8 cellular contexts compared by ENCODE assay signal in genomic region chr11:118531597-118532084, GRCh38. TPM values are rescaled to one million over a fixed set of nuclear protein-coding genes. Genes with fewer than 3 reads are reported as not detected.
A peak's percentile ranks its signal among the peaks of the same experiment; 100 is the strongest.
DNase-seq lines count a peak whose midpoint lies in the region; ATAC-seq and TF ChIP-seq lines count a peak whose summit lies in the region.

No MANE protein-coding gene starts in this region.

- H3K36me3 Mint-ChIP-seq in CD4-positive, CD25-positive, alpha-beta regulatory T cell, result peaks cover 6% of the 10 kb centered on the region

- H3K9ac ChIP-seq in OCI-LY3 (ENCODE audit: low read length), result peak overlapping the region; percentile 72; the same call in 1 of the 2 replicates

- TF ChIP-seq CTCF in OCI-LY3 (IDR thresholded peaks at IDR 0.05; ENCODE audit: low read depth, low read length), result no peak
- no peak for TF ChIP-seq CTCF in neutrophil (IDR thresholded peaks at IDR 0.05)

- no peaks in the 10 kb centered on the region for H3K79me2 ChIP-seq in OCI-LY3 (ENCODE audit: low read length)

- no peaks in the 10 kb centered on the region for H3K27me3 ChIP-seq in CD4-positive, CD25-positive, alpha-beta regulatory T cell (ENCODE audit: control insufficient read depth, insufficient read depth, low read length)
- H3K27me3 ChIP-seq in OCI-LY3 (ENCODE audit: low read depth, low read length) (no peaks in the 10 kb centered on the region), esophagus (ENCODE audit: control insufficient read depth in 1 of 2, insufficient read depth in 2 of 2, low read length in 2 of 2) (no peaks in the 10 kb centered on the region), neutrophil (peaks cover 39% of the 10 kb centered on the region)

- no peak overlapping the region for H3K27ac ChIP-seq in CD4-positive, CD25-positive, alpha-beta regulatory T cell (ENCODE audit: insufficient read depth, low read length, poor library complexity, severe bottlenecking)
- H3K27ac ChIP-seq in OCI-LY3 (ENCODE audit: low read length) (no peak overlapping the region), esophagus (ENCODE audit: low read depth in 2 of 2, low read length in 1 of 2) (peak overlapping the region in 1 of 2 donors; percentile 37), neutrophil (no peak overlapping the region)

- no peaks in the 10 kb centered on the region for H3K9me3 Mint-ChIP-seq in CD4-positive, CD25-positive, alpha-beta regulatory T cell

- H3K4me1 Mint-ChIP-seq in CD4-positive, CD25-positive, alpha-beta regulatory T cell, result peaks cover 8 to 44% (median 27%) of the 10 kb centered on the region in 4 donors

- peak overlapping the region in 2 of 3 donors; percentile 84 to 96 for H3K27ac Mint-ChIP-seq in CD4-positive, CD25-positive, alpha-beta regulatory T cell

- no peaks in the 10 kb centered on the region for H4K20me1 ChIP-seq in OCI-LY3 (ENCODE audit: insufficient read depth, low read length)

- no peaks in the 10 kb centered on the region for H3K9me3 ChIP-seq in CD4-positive, CD25-positive, alpha-beta regulatory T cell (ENCODE audit: control insufficient read depth in 2 of 2, low read length in 2 of 2)
- H3K9me3 ChIP-seq in OCI-LY3 (ENCODE audit: insufficient read depth, low read length), result no peaks in the 10 kb centered on the region
- H3K9me3 ChIP-seq in esophagus (ENCODE audit: control insufficient read depth in 2 of 2, insufficient read depth in 1 of 2, low read depth in 1 of 2, low read length in 1 of 2), result no peaks in the 10 kb centered on the region
- no peaks in the 10 kb centered on the region for H3K9me3 ChIP-seq in neutrophil

- H3K4me3 ChIP-seq in CD4-positive, CD25-positive, alpha-beta regulatory T cell (ENCODE audit: low read depth, low read length), result peak overlapping the region; percentile 75
- H3K4me3 ChIP-seq in OCI-LY3 (ENCODE audit: low read length), result peak overlapping the region; percentile 87
- H3K4me3 ChIP-seq in esophagus (ENCODE audit: low read depth in 1 of 2, low read length in 2 of 2), result peak overlapping the region; percentile 66 to 76
- H3K4me3 ChIP-seq in neutrophil (ENCODE audit: low read depth in 1 of 2, low read length in 1 of 2), result peak overlapping the region; percentile 56 to 63

- H3K27me3 Mint-ChIP-seq in CD4-positive, CD25-positive, alpha-beta regulatory T cell, result no peaks in the 10 kb centered on the region

- H3K4me1 ChIP-seq in CD4-positive, CD25-positive, alpha-beta regulatory T cell (ENCODE audit: control insufficient read depth, insufficient read depth, low read length, poor library complexity, severe bottlenecking), result peaks cover 26% of the 10 kb centered on the region
- H3K4me1 ChIP-seq in OCI-LY3 (ENCODE audit: low read length) (peaks cover 12% of the 10 kb centered on the region), esophagus (ENCODE audit: control insufficient read depth in 2 of 2, insufficient read depth in 2 of 2, low read length in 1 of 2) (peaks cover 2 to 18% of the 10 kb centered on the region in 2 donors), neutrophil (ENCODE audit: control insufficient read depth in 1 of 2, insufficient read depth in 1 of 2, low read depth in 1 of 2, low read length in 1 of 2) (peaks cover 14 to 16% of the 10 kb centered on the region in 2 experiments)

- peak overlapping the region; percentile 98; the same call in 1 of the 2 replicates for H2AFZ ChIP-seq in OCI-LY3 (ENCODE audit: low read depth, low read length)

- peak in 1 of 2 donors; percentile 17 for ATAC-seq in CD4-positive, CD25-positive, alpha-beta regulatory T cell (ENCODE audit: low read depth in 2 of 2)
- no peak for ATAC-seq in GM21390 (IDR thresholded peaks at IDR 0.05; ENCODE audit: unreplicated experiment)

- WGBS in esophagus, 2 donors, result 17 to 21% methylated on average over 12 of the region's 12 CpGs

- H3K4me3 Mint-ChIP-seq in CD4-positive, CD25-positive, alpha-beta regulatory T cell, result peak overlapping the region; percentile 88 to 96 (median 94)

- H3K4me2 ChIP-seq in OCI-LY3 (ENCODE audit: low read length), result peak overlapping the region; percentile 80

- DNase-seq in CD4-positive, CD25-positive, alpha-beta regulatory T cell, result no peak
- DNase-seq in cortex of kidney (lab: John Stamatoyannopoulos, UW), result no peak
- no peak for DNase-seq in NCI-H187 (lab: John Stamatoyannopoulos, UW)
- DNase-seq in AG08395 (ENCODE audit: low spot score), result no peak

- H3K36me3 ChIP-seq in CD4-positive, CD25-positive, alpha-beta regulatory T cell (ENCODE audit: control insufficient read depth, insufficient read depth, low read length), result no peaks in the 10 kb centered on the region
- H3K36me3 ChIP-seq in OCI-LY3 (replicated peaks; ENCODE audit: low read depth, low read length), result no peaks in the 10 kb centered on the region
- peaks cover 0 to 9% of the 10 kb centered on the region in 2 donors for H3K36me3 ChIP-seq in esophagus (ENCODE audit: control insufficient read depth in 2 of 2, insufficient read depth in 2 of 2, low read length in 1 of 2)
- H3K36me3 ChIP-seq in neutrophil, result no peaks in the 10 kb centered on the region

RNA-seq across cellular contexts. Expression of gene TMEM25, which starts 0.6 kb away (rescaled TPM):
- 10.7 TPM for total RNA-seq in CD4-positive, CD25-positive, alpha-beta regulatory T cell
- polyA plus RNA-seq in CD4-positive, CD25-positive, alpha-beta regulatory T cell, result 10 to 100 TPM in 3 of 4 donors, 1 to 10 TPM in 1; 10.0 to 17.3 (median 14.2) TPM
- polyA plus RNA-seq in esophagus, result 1 to 10 TPM; 5.3 to 6.0 TPM

RNA-seq across cellular contexts. Expression of gene TTC36, which starts 4.4 kb away (rescaled TPM):
- not detected for total RNA-seq in CD4-positive, CD25-positive, alpha-beta regulatory T cell
- polyA plus RNA-seq in CD4-positive, CD25-positive, alpha-beta regulatory T cell, result under 1 TPM; 0.22 to 0.87 (median 0.50) TPM
- under 1 TPM; 0.14 to 0.18 TPM for polyA plus RNA-seq in esophagus

RNA-seq across cellular contexts. Expression of gene IFT46, which starts 34.1 kb away (rescaled TPM):
- 3.7 TPM for total RNA-seq in CD4-positive, CD25-positive, alpha-beta regulatory T cell
- 1 to 10 TPM; 4.0 to 8.5 (median 6.6) TPM for polyA plus RNA-seq in CD4-positive, CD25-positive, alpha-beta regulatory T cell
- polyA plus RNA-seq in esophagus, result 10 to 100 TPM in 1 of 2 donors, 1 to 10 TPM in 1; 8.6 to 10.9 TPM

RNA-seq across cellular contexts. Expression of gene ARCN1, which starts 40.6 kb away (rescaled TPM):
- 76.6 TPM for total RNA-seq in CD4-positive, CD25-positive, alpha-beta regulatory T cell
- 100 to 1,000 TPM; 131 to 169 (median 153) TPM for polyA plus RNA-seq in CD4-positive, CD25-positive, alpha-beta regulatory T cell
- polyA plus RNA-seq in esophagus, result 10 to 100 TPM; 44.7 to 58.0 TPM
